Comparison of ENCODE assay signal across 8 cellular contexts in genomic region chr6:31094389-31094881, GRCh38. TPM values are rescaled to one million over a fixed set of nuclear protein-coding genes. Genes with fewer than 3 reads are reported as not detected.
A peak's percentile ranks its signal among the peaks of the same experiment; 100 is the strongest.
DNase-seq lines count a peak whose midpoint lies in the region; ATAC-seq and TF ChIP-seq lines count a peak whose summit lies in the region.

No MANE protein-coding gene starts in this region.

- H3K9me3 ChIP-seq in spleen (no peaks in the 10 kb centered on the region), hepatocyte (ENCODE audit: low read depth) (no peaks in the 10 kb centered on the region)

- H3K4me3 ChIP-seq in GM23338 (no peak overlapping the region), spleen (peak overlapping the region in 1 of 8 donors; percentile 5), hepatocyte (no peak overlapping the region)

- H3K27me3 ChIP-seq in GM23338 (ENCODE audit: insufficient read depth), result no peaks in the 10 kb centered on the region
- H3K27me3 ChIP-seq in spleen (replicated peaks in 1 of 7), result no peaks in the 10 kb centered on the region
- H3K27me3 ChIP-seq in hepatocyte, result no peaks in the 10 kb centered on the region
- no peaks in the 10 kb centered on the region for H3K27me3 ChIP-seq in foreskin keratinocyte

- intact Hi-C loops in spleen (cut with DNase I; ENCODE audit: low total_unique reads), result no loop called here

- H3K27me3 Mint-ChIP-seq in GM23338 (ENCODE audit: insufficient read depth, low read depth, poor library complexity), result no peaks in the 10 kb centered on the region

- H3K36me3 Mint-ChIP-seq in GM23338 (ENCODE audit: low read depth), result no peaks in the 10 kb centered on the region

- H3K36me3 ChIP-seq in GM23338 (ENCODE audit: insufficient read depth) (no peaks in the 10 kb centered on the region), spleen (no peaks in the 10 kb centered on the region), hepatocyte (replicated peaks; ENCODE audit: insufficient read depth, low read depth) (no peaks in the 10 kb centered on the region)

- no peak overlapping the region for H3K4me3 Mint-ChIP-seq in GM23338

- WGBS in spleen, 5 donors, result 7 to 22% (median 11%) methylated on average over 3 of the region's 3 CpGs
- 57% methylated on average over 3 of the region's 3 CpGs for WGBS in hepatocyte (ENCODE audit: low lambda C conversion rate, missing lambda C conversion rate)

- TF ChIP-seq CTCF in GM23338 (conservative IDR thresholded peaks at IDR 0.05; ENCODE audit: low read depth in 2 of 2) (no peak), spleen (IDR thresholded peaks at IDR 0.05 in 8 of 11, conservative IDR thresholded peaks at IDR 0.05 in 3 of 11) (no peak), hepatocyte (IDR thresholded peaks at IDR 0.05; ENCODE audit: poor library complexity) (no peak), foreskin keratinocyte (conservative IDR thresholded peaks at IDR 0.05) (no peak)

- H3K9me2 ChIP-seq in GM23338 (ENCODE audit: insufficient read depth), result 0 out of 2 replicates have a peak, but pooled peaks cover 3% of the 10 kb centered on the region
- H3K9me2 ChIP-seq in hepatocyte (replicated peaks; ENCODE audit: insufficient read depth), result no peaks in the 10 kb centered on the region

- H3K79me2 ChIP-seq in GM23338 (replicated peaks; ENCODE audit: insufficient read depth) (no peaks in the 10 kb centered on the region), hepatocyte (no peaks in the 10 kb centered on the region)

- H3K4me1 ChIP-seq in GM23338 (ENCODE audit: insufficient read depth) (peaks cover 16% of the 10 kb centered on the region), spleen (peaks cover 11 to 45% (median 30%) of the 10 kb centered on the region in 6 donors), hepatocyte (ENCODE audit: insufficient read depth) (peaks cover 3% of the 10 kb centered on the region), foreskin keratinocyte (peaks cover 3% of the 10 kb centered on the region)

- no peak for DNase-seq in GM23338 (ENCODE audit: low spot score)
- DNase-seq in UCSD-AML1 (lab: John Stamatoyannopoulos, UW; ENCODE audit: unreplicated experiment), result peak; percentile 51
- peak; percentile 96 for DNase-seq in cerebellar cortex (ENCODE audit: low spot score)
- peak; percentile 85 for DNase-seq in spleen
- no peak for DNase-seq in NCI-H510A (lab: John Stamatoyannopoulos, UW)
- no peak for DNase-seq in hepatocyte (ENCODE audit: low spot score)
- DNase-seq in foreskin keratinocyte, result no peak

- no peaks in the 10 kb centered on the region for H3F3A ChIP-seq in GM23338 (replicated peaks; ENCODE audit: low read depth)

- ATAC-seq in GM23338, result peak; percentile 41; the same call in 2 of the 3 replicates
- ATAC-seq in GM18861 (IDR thresholded peaks at IDR 0.05; ENCODE audit: unreplicated experiment), result no peak
- ATAC-seq in foreskin keratinocyte, result no peak

- no peak for TF ChIP-seq POLR2A in spleen (IDR thresholded peaks at IDR 0.05)

- H4K20me1 ChIP-seq in GM23338 (replicated peaks; ENCODE audit: insufficient read depth), result no peaks in the 10 kb centered on the region
- H4K20me1 ChIP-seq in hepatocyte (ENCODE audit: insufficient read depth, poor library complexity, severe bottlenecking), result no peaks in the 10 kb centered on the region

- peaks cover 16% of the 10 kb centered on the region for H3K4me1 Mint-ChIP-seq in GM23338

- no peak overlapping the region for H3K27ac Mint-ChIP-seq in GM23338

- H3K27ac ChIP-seq in GM23338 (ENCODE audit: low read depth) (no peak overlapping the region), spleen (peak overlapping the region; percentile 48 to 91 (median 76)), hepatocyte (no peak overlapping the region), foreskin keratinocyte (no peak overlapping the region)

- no peaks in the 10 kb centered on the region for H3K9me3 Mint-ChIP-seq in GM23338

- H3K4me2 ChIP-seq in GM23338 (no peak overlapping the region), hepatocyte (no peak overlapping the region)

- H2AFZ ChIP-seq in GM23338 (peak overlapping the region; percentile 83), hepatocyte (no peak overlapping the region)

TF ChIP-seq in GM23338, 12 proteins besides CTCF, POLR2A, EP300 and RAD21 (continues in another document):
- TF ChIP-seq STAT1 (IDR thresholded peaks at IDR 0.05; ENCODE audit: unreplicated experiment) (no peak), JUNB (IDR thresholded peaks at IDR 0.05; ENCODE audit: unreplicated experiment) (no peak)

RNA-seq across cellular contexts. Expression of gene C6orf15, which starts 17.9 kb away (rescaled TPM):
- not detected in 2 replicates for total RNA-seq in GM23338 (2014; rRNA removed; shearing (Covaris generic))
- polyA plus RNA-seq in GM23338 (2016; fragmentation: Nextera tagmentation; extraction: Ambion mirVana), result not detected in 2 replicates
- total RNA-seq in spleen, result not detected
- not detected for polyA plus RNA-seq in spleen
- not detected in 2 replicates for total RNA-seq in hepatocyte
- polyA plus RNA-seq in hepatocyte, result not detected in 2 replicates
- 0.11 and 0.68 TPM in 2 replicates for total RNA-seq in foreskin keratinocyte
- polyA plus RNA-seq in foreskin keratinocyte, result 0.16 and 0.78 TPM in 2 replicates

RNA-seq across cellular contexts. Expression of gene PSORS1C1, which starts 20.2 kb away (rescaled TPM):
- total RNA-seq in GM23338 (2014; rRNA removed; shearing (Covaris generic)), result 0.16 TPM in 1 of 2 replicates, not detected in the other
- not detected in 2 replicates for polyA plus RNA-seq in GM23338 (2016; fragmentation: Nextera tagmentation; extraction: Ambion mirVana)
- total RNA-seq in spleen, result 1 to 10 TPM in 2 of 7 donors, under 1 TPM in 2, not detected in 3; 0.76 to 3.4 (median 1.1) TPM
- under 1 TPM; 0.11 to 0.70 (median 0.21) TPM for polyA plus RNA-seq in spleen
- 0.80 and 1.4 TPM in 2 replicates for total RNA-seq in hepatocyte
- polyA plus RNA-seq in hepatocyte, result 3.9 and 4.6 TPM in 2 replicates
- total RNA-seq in foreskin keratinocyte, result 7.4 and 10.5 TPM in 2 replicates
- polyA plus RNA-seq in foreskin keratinocyte, result 12.5 and 19.7 TPM in 2 replicates

RNA-seq across cellular contexts. Expression of gene CDSN, which starts 25.8 kb away (rescaled TPM):
- total RNA-seq in GM23338 (2014; rRNA removed; shearing (Covaris generic)), result 0.07 TPM in 1 of 2 replicates, not detected in the other
- polyA plus RNA-seq in GM23338 (2016; fragmentation: Nextera tagmentation; extraction: Ambion mirVana), result not detected in 2 replicates
- total RNA-seq in spleen, result not detected
- polyA plus RNA-seq in spleen, result not detected
- 0.20 TPM in 1 of 2 replicates, not detected in the other for total RNA-seq in hepatocyte
- not detected in 2 replicates for polyA plus RNA-seq in hepatocyte
- total RNA-seq in foreskin keratinocyte, result 0.88 and 1.3 TPM in 2 replicates
- polyA plus RNA-seq in foreskin keratinocyte, result 0.86 and 1.4 TPM in 2 replicates

RNA-seq across cellular contexts. Expression of gene PSORS1C2, which starts 44.4 kb away (rescaled TPM):
- not detected in 2 replicates for total RNA-seq in GM23338 (2014; rRNA removed; shearing (Covaris generic))
- polyA plus RNA-seq in GM23338 (2016; fragmentation: Nextera tagmentation; extraction: Ambion mirVana), result 0.47 and 1.3 TPM in 2 replicates
- total RNA-seq in spleen, result not detected
- not detected for polyA plus RNA-seq in spleen
- total RNA-seq in hepatocyte, result not detected in 2 replicates
- polyA plus RNA-seq in hepatocyte, result not detected in 2 replicates
- not detected in 2 replicates for total RNA-seq in foreskin keratinocyte
- not detected in 2 replicates for polyA plus RNA-seq in foreskin keratinocyte

Comparison
In these comparisons a context has a peak if more than half of its experiments do, and no peak if none do; other contexts are left out.
1. DNase-seq: peak in UCSD-AML1 (single experiment), cerebellar cortex (single experiment) and spleen (single experiment); none in GM23338 (single experiment), NCI-H510A (single experiment), hepatocyte (single experiment) and foreskin keratinocyte (0 of 2).
2. H3K27ac ChIP-seq: peak in spleen (8 of 8); none in GM23338 (single experiment), hepatocyte (single experiment) and foreskin keratinocyte (single experiment).